In genomic region chr16:75647138-75647491, GRCh38 we compare ENCODE assay signal across 9 cellular contexts. TPM values are rescaled to one million over a fixed set of nuclear protein-coding genes. Genes with fewer than 3 reads are reported as not detected.
DNase-seq lines count a peak whose midpoint lies in the region; ATAC-seq and TF ChIP-seq lines count a peak whose summit lies in the region.
"Had no signal": no experiment of that assay in that cellular context is flagged by ENCODE, and none has a peak within 500 bp of the region (broad histone marks: within the 10 kb centered on the region; RNA-seq: fewer than 3 reads in every experiment).

No MANE protein-coding gene starts in this region.

- H3K9ac ChIP-seq in DND-41 (ENCODE audit: low read depth, low read length) (peak overlapping the region; percentile 83), Loucy (ENCODE audit: low read depth, low read length, poor library complexity, severe bottlenecking) (peak overlapping the region; percentile 97)

- DNase-seq in DND-41 (no peak), natural killer cell (no peak), H4 (ENCODE audit: low spot score) (no peak), DMS53 treated with DMSO at 0.1 percent for 48 hours (lab: John Stamatoyannopoulos, UW; ENCODE audit: unreplicated experiment) (no peak), NCI-H146 (lab: John Stamatoyannopoulos, UW) (no peak)
- DNase-seq in effector memory CD4-positive, alpha-beta T cell: no peak

- peaks cover 98% of the 10 kb centered on the region for H3K79me2 ChIP-seq in DND-41 (ENCODE audit: insufficient read depth, low read length)
- peaks cover 95% of the 10 kb centered on the region for H3K79me2 ChIP-seq in Loucy (ENCODE audit: insufficient read depth, low read length)

- H3K36me3 ChIP-seq in DND-41 (ENCODE audit: insufficient read depth, low read length) (peaks cover 56% of the 10 kb centered on the region), Loucy (ENCODE audit: insufficient read depth, low read length) (no peaks in the 10 kb centered on the region)
- peaks cover 13% of the 10 kb centered on the region for H3K36me3 ChIP-seq in effector memory CD4-positive, alpha-beta T cell (ENCODE audit: control insufficient read depth, insufficient read depth, low read length)

- H3K36me3 Mint-ChIP-seq in natural killer cell: peaks cover 7% of the 10 kb centered on the region

- H3K4me3 Mint-ChIP-seq in natural killer cell: peak overlapping the region; percentile 100

- H4K20me1 ChIP-seq in DND-41 (ENCODE audit: insufficient read depth, low read length): peaks cover 55% of the 10 kb centered on the region
- H4K20me1 ChIP-seq in Loucy (ENCODE audit: insufficient read depth, low read length, poor library complexity, severe bottlenecking): peaks cover 81% of the 10 kb centered on the region

- H3K27ac ChIP-seq in DND-41 (ENCODE audit: low read length): peak overlapping the region; percentile 82
- H3K27ac ChIP-seq in effector memory CD4-positive, alpha-beta T cell (ENCODE audit: insufficient read depth, low read length, poor library complexity, severe bottlenecking): peak overlapping the region; percentile 92

- H3K9me3 ChIP-seq in DND-41 (ENCODE audit: insufficient read depth, low read length, severe bottlenecking) (no peaks in the 10 kb centered on the region), Loucy (ENCODE audit: insufficient read depth, low read depth, low read length) (no peaks in the 10 kb centered on the region)
- no peaks in the 10 kb centered on the region for H3K9me3 ChIP-seq in effector memory CD4-positive, alpha-beta T cell (ENCODE audit: control insufficient read depth, low read length)

- peaks cover 52 to 55% of the 10 kb centered on the region in 2 donors for H3K4me1 Mint-ChIP-seq in natural killer cell

- H3F3A ChIP-seq in Loucy (ENCODE audit: low read depth): peaks cover 4% of the 10 kb centered on the region; the same call in 1 of the 2 replicates

- H3K27me3 ChIP-seq in DND-41 (ENCODE audit: insufficient read depth, low read length, poor library complexity) (no peaks in the 10 kb centered on the region), Loucy (ENCODE audit: insufficient read depth, low read length, poor library complexity, severe bottlenecking) (no peaks in the 10 kb centered on the region)
- no peaks in the 10 kb centered on the region for H3K27me3 ChIP-seq in effector memory CD4-positive, alpha-beta T cell (replicated peaks; ENCODE audit: control insufficient read depth, insufficient read depth, low read length, poor library complexity, severe bottlenecking)

- H3K27ac Mint-ChIP-seq in natural killer cell: peak overlapping the region; percentile 99

- peak overlapping the region; percentile 88 for H2AFZ ChIP-seq in DND-41 (ENCODE audit: low read depth, low read length)
- peak overlapping the region; percentile 87 for H2AFZ ChIP-seq in Loucy (ENCODE audit: low read length)

- no peaks in the 10 kb centered on the region for H3K27me3 Mint-ChIP-seq in natural killer cell (ENCODE audit: low read depth in 2 of 2)

- H3K4me1 ChIP-seq in DND-41 (ENCODE audit: insufficient read depth, low read length) (peaks cover 60% of the 10 kb centered on the region), Loucy (ENCODE audit: insufficient read depth, low read length, poor library complexity, severe bottlenecking) (peaks cover 48% of the 10 kb centered on the region)
- H3K4me1 ChIP-seq in effector memory CD4-positive, alpha-beta T cell (ENCODE audit: control insufficient read depth, insufficient read depth, low read length, poor library complexity, severe bottlenecking): peaks cover 49% of the 10 kb centered on the region

- ATAC-seq in DND-41 (ENCODE audit: insufficient read depth, low read depth): peak; percentile 44
- ATAC-seq in GM21737 (IDR thresholded peaks at IDR 0.05; ENCODE audit: unreplicated experiment): peak; percentile 23
- ATAC-seq in natural killer cell: peak; percentile 3 to 14 (median 10)

- TF ChIP-seq CTCF in DND-41 (IDR thresholded peaks at IDR 0.05; ENCODE audit: borderline replicate concordance, extremely low read depth, low read length, poor library complexity, severe bottlenecking) (no peak), Loucy (conservative IDR thresholded peaks at IDR 0.05; ENCODE audit: low read length) (no peak), natural killer cell (IDR thresholded peaks at IDR 0.05) (no peak)

- H3K4me3 ChIP-seq in DND-41 (ENCODE audit: low read depth in 1 of 2, low read length in 2 of 2) (peak overlapping the region; percentile 86 to 97), Loucy (ENCODE audit: low read length, poor library complexity, severe bottlenecking) (peak overlapping the region; percentile 98)
- H3K4me3 ChIP-seq in effector memory CD4-positive, alpha-beta T cell (ENCODE audit: insufficient read depth, low read depth, low read length, poor library complexity, severe bottlenecking): peak overlapping the region; percentile 90

- intact Hi-C loops in natural killer cell (cut with micrococcal nuclease): loop anchor here (1.0 to 2.0 kb wide), 5 partner anchors 24 to 214 kb away; partner anchors contain the start of genes ADAT1, CFDP1, TMEM170A and TMEM231

- H3K4me2 ChIP-seq in DND-41 (ENCODE audit: insufficient read depth, low read length): peak overlapping the region; percentile 99
- peak overlapping the region; percentile 90 for H3K4me2 ChIP-seq in Loucy (ENCODE audit: low read depth, low read length, poor library complexity, severe bottlenecking)

- H3K9me2 ChIP-seq in Loucy (replicated peaks; ENCODE audit: low read depth, low read length): no peaks in the 10 kb centered on the region

- H3K9me3 Mint-ChIP-seq in natural killer cell: no peaks in the 10 kb centered on the region

RNA-seq across cellular contexts. Expression of gene KARS1, which starts 0.3 kb away (rescaled TPM):
- 100 to 1,000 TPM; 102 to 123 (median 114) TPM for total RNA-seq in natural killer cell
- 276 and 279 TPM in 2 replicates for total RNA-seq in H4 (2014; rRNA removed; shearing (Covaris generic))

RNA-seq across cellular contexts. Expression of gene TERF2IP, which starts 0.5 kb away (rescaled TPM):
- total RNA-seq in natural killer cell: 100 to 1,000 TPM; 104 to 125 (median 116) TPM
- 38.9 and 40.2 TPM in 2 replicates for total RNA-seq in H4 (2014; rRNA removed; shearing (Covaris generic))

RNA-seq across cellular contexts. Expression of gene ADAT1, which starts 24.0 kb away (rescaled TPM):
- total RNA-seq in natural killer cell: 10 to 100 TPM; 63.5 to 65.2 (median 64.8) TPM
- 79.7 and 81.1 TPM in 2 replicates for total RNA-seq in H4 (2014; rRNA removed; shearing (Covaris generic))

RNA-seq across cellular contexts. Expression of gene CPHXL2, which starts 29.7 kb away (rescaled TPM):
- not detected for total RNA-seq in natural killer cell
- not detected in 2 replicates for total RNA-seq in H4 (2014; rRNA removed; shearing (Covaris generic))
- total RNA-seq: SK-MEL-5 had no signal

RNA-seq across cellular contexts. Expression of gene DUXB, which starts 54.1 kb away (rescaled TPM):
- not detected for total RNA-seq in natural killer cell
- not detected in 2 replicates for total RNA-seq in H4 (2014; rRNA removed; shearing (Covaris generic))
- total RNA-seq: SK-MEL-5 had no signal
